Comparison of ENCODE assay signal across 22 cellular contexts in the genomic region with DNA sequence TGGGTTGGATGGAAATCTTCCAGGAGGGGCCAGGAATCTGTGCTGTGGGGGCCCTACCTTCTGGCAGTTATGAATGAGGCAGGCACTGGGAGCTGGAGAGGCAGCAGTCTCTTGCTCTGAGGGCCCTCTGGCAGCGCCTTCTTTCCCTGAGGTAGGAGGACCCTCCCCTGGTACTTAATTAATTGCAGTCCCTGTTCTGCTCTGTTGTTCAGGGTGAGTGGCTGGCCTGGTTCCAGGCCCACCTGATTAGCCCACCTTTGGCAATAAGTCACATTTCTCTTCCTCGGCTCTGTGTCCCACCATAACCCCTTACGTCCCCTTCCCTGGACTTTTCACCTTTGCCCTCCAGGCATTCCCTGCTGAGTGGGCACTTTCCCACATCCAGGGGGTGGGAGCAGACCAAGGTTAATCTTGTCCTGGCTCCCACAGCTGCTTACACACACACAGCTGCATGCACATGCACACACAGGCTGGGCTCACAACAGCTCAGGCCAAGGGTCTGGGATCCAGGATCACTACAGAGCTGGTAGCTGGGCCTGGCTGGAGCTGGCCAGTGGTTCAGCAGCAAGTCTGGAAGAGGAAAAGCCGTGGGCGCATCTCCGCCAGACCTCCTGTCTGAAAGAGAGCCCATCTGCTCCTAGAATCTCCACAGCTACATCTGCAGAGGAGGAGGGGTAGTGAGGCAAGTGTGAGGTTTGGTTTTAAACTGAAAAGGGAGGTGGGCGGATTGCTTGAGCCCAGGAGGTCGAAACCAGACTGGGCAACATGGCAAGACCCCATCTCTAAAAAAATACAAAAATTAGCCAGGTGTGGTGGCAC. TPM values are rescaled to one million over a fixed set of nuclear protein-coding genes. Genes with fewer than 3 reads are reported as not detected.
A peak's percentile ranks its signal among the peaks of the same experiment; 100 is the strongest.
DNase-seq lines count a peak whose midpoint lies in the region; ATAC-seq and TF ChIP-seq lines count a peak whose summit lies in the region.
"Had no signal": no experiment of that assay in that cellular context is flagged by ENCODE, and none has a peak within 500 bp of the region (broad histone marks: within the 10 kb centered on the region; RNA-seq: fewer than 3 reads in every experiment).

No MANE protein-coding gene starts in this region.

- H3K27ac ChIP-seq in cardiac muscle cell (peak overlapping the region; percentile 61), heart left ventricle (peak overlapping the region in 3 of 12 donors; percentile 86 to 91 (median 91)), RWPE1 (peak overlapping the region; percentile 86)
- H3K27ac ChIP-seq: epithelial cell of prostate, transverse colon had no signal

- H3K4me1 Mint-ChIP-seq in glutamatergic neuron (ENCODE audit: low read depth, unreplicated experiment): peaks cover 10% of the 10 kb centered on the region
- H3K4me1 Mint-ChIP-seq in activated naive CD4-positive, alpha-beta T cell treated with anti-CD3 and anti-CD28 coated beads, Interleukin-2, amount 10 ng/mL, durations not matched to agents 7 days and 5 days: peaks cover 14% of the 10 kb centered on the region

- peaks cover 27% of the 10 kb centered on the region for H3K4me1 ChIP-seq in cardiac muscle cell (ENCODE audit: low read depth)
- H3K4me1 ChIP-seq in heart left ventricle: peaks cover 6 to 68% (median 43%) of the 10 kb centered on the region in 12 donors

- H3K27ac Mint-ChIP-seq in glutamatergic neuron (ENCODE audit: unreplicated experiment): peak overlapping the region; percentile 88
- no peak overlapping the region for H3K27ac Mint-ChIP-seq in activated naive CD4-positive, alpha-beta T cell treated with anti-CD3 and anti-CD28 coated beads, Interleukin-2, amount 10 ng/mL, durations not matched to agents 7 days and 5 days
- H3K27ac Mint-ChIP-seq: activated CD4-positive, alpha-beta T cell treated with anti-CD3 and anti-CD28 coated beads for 36 hours; activated naive CD8-positive, alpha-beta T cell treated with anti-CD3 and anti-CD28 coated beads, Interleukin-2, amount 10 ng/mL, durations not matched to agents 7 days and 5 days; activated T-helper 1 cell treated with anti-CD3 and anti-CD28 coated beads, Interleukin-12 subunit alpha, Interleukin-12 subunit beta, Interleukin-2, Interleukin-4 antibody, amounts not matched to agents 30 ng/mL and 10 ng/mL and 1 ng/mL, durations not matched to agents 14 hours and 24 hours and 36 hours had no signal

- TF ChIP-seq POLR2A in heart left ventricle (IDR thresholded peaks at IDR 0.05): no peak

- H3K4me3 ChIP-seq in cardiac muscle cell (no peak overlapping the region), heart left ventricle (no peak overlapping the region)
- H3K4me3 ChIP-seq: MG63, transverse colon had no signal

- POLR2A ChIA-PET in RWPE1 (lab: Yijun Ruan, JAX; ENCODE audit: low non-redundant PET): interaction anchor here (1.3 kb wide), 1 partner anchor 15 kb away, joined by 4 read pairs; no protein-coding TSS in a partner anchor

- TF ChIP-seq CTCF in cardiac muscle cell (IDR thresholded peaks at IDR 0.05; ENCODE audit: low read depth, low read length) (no peak), heart left ventricle (IDR thresholded peaks at IDR 0.05) (no peak), RWPE1 (conservative IDR thresholded peaks at IDR 0.05; ENCODE audit: low read depth) (no peak), glutamatergic neuron (IDR thresholded peaks at IDR 0.05; ENCODE audit: partially characterized antibody, unreplicated experiment) (no peak)

- peaks cover 4% of the 10 kb centered on the region for H3K27me3 Mint-ChIP-seq in glutamatergic neuron (ENCODE audit: unreplicated experiment)
- peaks cover 47% of the 10 kb centered on the region for H3K27me3 Mint-ChIP-seq in activated naive CD4-positive, alpha-beta T cell treated with anti-CD3 and anti-CD28 coated beads, Interleukin-2, amount 10 ng/mL, durations not matched to agents 7 days and 5 days
- H3K27me3 Mint-ChIP-seq: activated CD4-positive, alpha-beta T cell treated with anti-CD3 and anti-CD28 coated beads for 36 hours; activated naive CD8-positive, alpha-beta T cell treated with anti-CD3 and anti-CD28 coated beads, Interleukin-2, amount 10 ng/mL, durations not matched to agents 7 days and 5 days had no signal

- H3K36me3 Mint-ChIP-seq in glutamatergic neuron (ENCODE audit: unreplicated experiment): no peaks in the 10 kb centered on the region
- H3K36me3 Mint-ChIP-seq in activated naive CD4-positive, alpha-beta T cell treated with anti-CD3 and anti-CD28 coated beads, Interleukin-2, amount 10 ng/mL, durations not matched to agents 7 days and 5 days: no peaks in the 10 kb centered on the region
- H3K36me3 Mint-ChIP-seq: activated naive CD8-positive, alpha-beta T cell treated with anti-CD3 and anti-CD28 coated beads, Interleukin-2, amount 10 ng/mL, durations not matched to agents 7 days and 5 days; naive thymus-derived CD4-positive, alpha-beta T cell had no signal

- ATAC-seq in heart left ventricle: no peak
- ATAC-seq: activated CD4-positive, alpha-beta T cell treated with anti-CD3 and anti-CD28 coated beads for 36 hours; naive thymus-derived CD4-positive, alpha-beta T cell had no signal

- WGBS in heart left ventricle, 4 donors: 80 to 88% (median 82%) methylated on average over 8 of the region's 8 CpGs

- no peaks in the 10 kb centered on the region for H3K27me3 ChIP-seq in cardiac muscle cell
- no peaks in the 10 kb centered on the region for H3K27me3 ChIP-seq in heart left ventricle
- H3K27me3 ChIP-seq: MG63, transverse colon had no signal

- CTCF ChIA-PET in RWPE1 (lab: Yijun Ruan, JAX): interaction anchor here (0.6 to 2.0 kb wide), 5 partner anchors 21 to 172 kb away, joined by 3 to 4 read pairs (median 4); a partner anchor contains a TSS
- CTCF ChIA-PET in activated naive CD4-positive, alpha-beta T cell treated with anti-CD3 and anti-CD28 coated beads, Interleukin-2, amount 10 ng/mL, durations not matched to agents 7 days and 5 days (lab: Charles Lee): interaction anchor here (1.2 to 3.7 kb wide), 4 partner anchors 16 to 22 kb away, joined by 3 to 21 read pairs (median 5); no protein-coding TSS in a partner anchor

- peak overlapping the region; percentile 34 for H3K4me3 Mint-ChIP-seq in glutamatergic neuron (ENCODE audit: unreplicated experiment)
- no peak overlapping the region for H3K4me3 Mint-ChIP-seq in activated naive CD4-positive, alpha-beta T cell treated with anti-CD3 and anti-CD28 coated beads, Interleukin-2, amount 10 ng/mL, durations not matched to agents 7 days and 5 days
- H3K4me3 Mint-ChIP-seq: activated CD4-positive, alpha-beta T cell treated with anti-CD3 and anti-CD28 coated beads for 36 hours; activated naive CD8-positive, alpha-beta T cell treated with anti-CD3 and anti-CD28 coated beads, Interleukin-2, amount 10 ng/mL, durations not matched to agents 7 days and 5 days; activated T-helper 1 cell treated with anti-CD3 and anti-CD28 coated beads, Interleukin-12 subunit alpha, Interleukin-12 subunit beta, Interleukin-2, Interleukin-4 antibody, amounts not matched to agents 30 ng/mL and 10 ng/mL and 1 ng/mL, durations not matched to agents 14 hours and 24 hours and 36 hours had no signal

- peaks cover 5% of the 10 kb centered on the region for H3K9me3 Mint-ChIP-seq in glutamatergic neuron (ENCODE audit: unreplicated experiment)
- H3K9me3 Mint-ChIP-seq in activated naive CD4-positive, alpha-beta T cell treated with anti-CD3 and anti-CD28 coated beads, Interleukin-2, amount 10 ng/mL, durations not matched to agents 7 days and 5 days: no peaks in the 10 kb centered on the region
- H3K9me3 Mint-ChIP-seq: activated naive CD8-positive, alpha-beta T cell treated with anti-CD3 and anti-CD28 coated beads, Interleukin-2, amount 10 ng/mL, durations not matched to agents 7 days and 5 days; activated T-helper 1 cell treated with anti-CD3 and anti-CD28 coated beads, Interleukin-12 subunit alpha, Interleukin-12 subunit beta, Interleukin-2, Interleukin-4 antibody, amounts not matched to agents 30 ng/mL and 10 ng/mL and 1 ng/mL, durations not matched to agents 14 hours and 24 hours and 36 hours; naive thymus-derived CD4-positive, alpha-beta T cell had no signal

- DNase-seq in cardiac muscle cell (ENCODE audit: low read depth in 1 of 2, low spot score in 1 of 2): no peak
- DNase-seq in heart left ventricle: no peak
- no peak for DNase-seq in RWPE1 (ENCODE audit: low spot score)
- DNase-seq in glutamatergic neuron: peak; percentile 47
- DNase-seq in superior temporal gyrus (ENCODE audit: extremely low spot score): peak; percentile 44
- no peak for DNase-seq in activated naive CD4-positive, alpha-beta T cell treated with anti-CD3 and anti-CD28 coated beads, Interleukin-2, amount 10 ng/mL, durations not matched to agents 7 days and 5 days
- DNase-seq in HT-29 (ENCODE audit: low spot score): no peak
- DNase-seq in NOMO-1 treated with DMSO at 0.1 percent for 48 hours (lab: John Stamatoyannopoulos, UW; ENCODE audit: unreplicated experiment): no peak
- DNase-seq: activated CD4-positive, alpha-beta T cell treated with anti-CD3 and anti-CD28 coated beads for 36 hours; activated naive CD8-positive, alpha-beta T cell treated with anti-CD3 and anti-CD28 coated beads, Interleukin-2, amount 10 ng/mL, durations not matched to agents 7 days and 5 days; DMS53; foreskin fibroblast; GOT3; mesendoderm; MG63; naive thymus-derived CD4-positive, alpha-beta T cell; stimulated activated CD4-positive, alpha-beta T cell treated with anti-CD3 and anti-CD28 coated beads, Interleukin-1b, Interleukin-23, amount 100 ng/mL, for 48 hours; stimulated activated naive CD4-positive, alpha-beta T cell treated with Interleukin-2 at 50 U/mL for 16 hours; transverse colon had no signal

- H3K9me3 ChIP-seq in cardiac muscle cell (ENCODE audit: low read depth): no peaks in the 10 kb centered on the region
- H3K9me3 ChIP-seq in heart left ventricle: no peaks in the 10 kb centered on the region
- H3K9me3 ChIP-seq: MG63, transverse colon had no signal

- H3K36me3 ChIP-seq in cardiac muscle cell: no peaks in the 10 kb centered on the region
- H3K36me3 ChIP-seq in heart left ventricle: no peaks in the 10 kb centered on the region
- H3K36me3 ChIP-seq: MG63, transverse colon had no signal

- intact Hi-C loops in heart left ventricle (cut with DNase I): no loop called here

RNA-seq across cellular contexts. Expression of a gene that starts 3.6 kb away (rescaled TPM):
- total RNA-seq in cardiac muscle cell (22.3 and 42.0 TPM in 2 replicates), heart left ventricle (100 to 1,000 TPM; 106 to 198 (median 141) TPM), glutamatergic neuron (ENCODE audit: unreplicated experiment) (1.7 TPM)
- polyA plus RNA-seq in cardiac muscle cell (29.8 and 46.2 TPM in 2 replicates), heart left ventricle (100 to 1,000 TPM in 1 of 2 donors, 10 to 100 TPM in 1; 62.5 to 147 TPM)
- 22.2 and 27.6 TPM in 2 replicates for total RNA-seq in HT-29 (2014; rRNA removed; shearing (Covaris generic))

RNA-seq across cellular contexts. Expression of a gene that starts 52.3 kb away (rescaled TPM):
- 0.56 and 0.66 TPM in 2 replicates for total RNA-seq in cardiac muscle cell
- polyA plus RNA-seq in cardiac muscle cell: 0.86 TPM in 1 of 2 replicates, not detected in the other
- total RNA-seq in heart left ventricle: under 1 TPM in 1 of 9 donors, not detected in 8; 0.27 TPM
- not detected for polyA plus RNA-seq in heart left ventricle
- total RNA-seq in glutamatergic neuron (ENCODE audit: unreplicated experiment): 1.1 TPM
- 1.8 and 1.9 TPM in 2 replicates for total RNA-seq in HT-29 (2014; rRNA removed; shearing (Covaris generic))
- total RNA-seq: skeletal muscle tissue had no signal

Comparison
In these comparisons a context has a peak if more than half of its experiments do, and no peak if none do; other contexts are left out.
1. DNase-seq: peak in glutamatergic neuron (single experiment) and superior temporal gyrus (single experiment); none in cardiac muscle cell (0 of 2), heart left ventricle (0 of 5), RWPE1 (single experiment), activated naive CD4-positive, alpha-beta T cell treated with anti-CD3 and anti-CD28 coated beads, Interleukin-2, amount 10 ng/mL, durations not matched to agents 7 days and 5 days (single experiment), HT-29 (single experiment) and NOMO-1 treated with DMSO at 0.1 percent for 48 hours (single experiment).